ENCODE assay signal across 16 cellular contexts in the genomic region with DNA sequence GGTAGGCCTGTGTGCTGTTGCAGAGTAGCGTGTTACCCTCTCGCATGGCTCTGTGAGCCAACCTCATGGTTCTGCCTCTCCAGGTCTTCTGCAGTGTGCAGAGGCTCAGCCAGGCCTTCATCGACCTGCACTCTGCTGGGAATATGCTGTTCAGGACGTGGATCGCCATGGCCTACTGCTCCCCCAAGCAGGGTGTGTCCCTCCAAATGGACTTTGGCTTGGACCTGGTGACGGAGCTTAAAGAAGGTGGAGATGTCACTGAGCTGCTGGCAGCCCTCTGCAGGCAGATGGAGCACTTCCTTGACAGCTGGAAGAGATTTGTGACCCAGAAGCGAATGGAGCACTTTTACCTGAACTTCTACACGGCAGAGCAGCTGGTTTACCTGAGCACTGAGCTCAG.
A peak's percentile ranks its signal among the peaks of the same experiment; 100 is the strongest.
DNase-seq lines count a peak whose midpoint lies in the region; ATAC-seq, FAIRE-seq and TF ChIP-seq lines count a peak whose summit lies in the region.
"Had no signal": no experiment of that assay in that cellular context is flagged by ENCODE, and none has a peak within 500 bp of the region (broad histone marks: within the 10 kb centered on the region; RNA-seq: fewer than 3 reads in every experiment).

No MANE protein-coding gene starts in this region.

- in situ Hi-C loops in transverse colon (cut with MboI; ENCODE audit: low pct_ligation_motif_present in 1 of 4, low pct_unique_long_range_greater_than_20kb in 1 of 4, low sequenced_read_pairs in 3 of 4) = no loop called here

- TF ChIP-seq POLR2A in right lobe of liver (IDR thresholded peaks at IDR 0.05) (no peak), transverse colon (IDR thresholded peaks at IDR 0.05) (no peak)

- FAIRE-seq in HTR-8/SVneo (lab: Jason Lieb, UNC) = no peak

- peak; percentile 6 to 12 for ATAC-seq in activated T-cell treated with anti-CD3 and anti-CD28 coated beads, Interleukin-2, amount 50 U/mL, for 72 hours (replicated peaks in 1 of 2)
- ATAC-seq in activated T-helper 17 cell treated with anti-CD3 and anti-CD28 coated beads, Interleukin-2, amount 50 U/mL, for 72 hours (replicated peaks) = peak; percentile 14
- peak; percentile 64 to 70 (median 66) for ATAC-seq in right lobe of liver

- no peak for TF ChIP-seq EP300 in transverse colon (IDR thresholded peaks at IDR 0.05; ENCODE audit: low read depth)

- H3K27me3 ChIP-seq in right lobe of liver (no peaks in the 10 kb centered on the region), transverse colon (no peaks in the 10 kb centered on the region)
- H3K27me3 ChIP-seq: MG63 had no signal

- H3K4me3 ChIP-seq in right lobe of liver (no peak overlapping the region), transverse colon (no peak overlapping the region)
- H3K4me3 ChIP-seq: MG63 had no signal

- H3K27ac ChIP-seq in right lobe of liver (no peak overlapping the region), transverse colon (peak overlapping the region in 2 of 4 donors; percentile 28 to 29)

- TF ChIP-seq CTCF in right lobe of liver (IDR thresholded peaks at IDR 0.05) = no peak
- TF ChIP-seq CTCF in transverse colon (IDR thresholded peaks at IDR 0.05) = no peak

- no peaks in the 10 kb centered on the region for H3K27me3 Mint-ChIP-seq in activated T-cell treated with anti-CD3 and anti-CD28 coated beads, Interleukin-2, amount 50 U/mL, for 72 hours (ENCODE audit: low read depth)
- H3K27me3 Mint-ChIP-seq in activated T-helper 17 cell treated with anti-CD3 and anti-CD28 coated beads, Interleukin-2, amount 50 U/mL, for 72 hours = no peaks in the 10 kb centered on the region
- no peaks in the 10 kb centered on the region for H3K27me3 Mint-ChIP-seq in activated T-helper 1 cell treated with anti-CD3 and anti-CD28 coated beads, Interleukin-12 subunit alpha, Interleukin-12 subunit beta, Interleukin-2, Interleukin-4 antibody, amounts not matched to agents 30 ng/mL and 10 ng/mL and 1 ng/mL, durations not matched to agents 14 hours and 24 hours and 36 hours (ENCODE audit: insufficient read depth)

- WGBS in right lobe of liver (ENCODE audit: insufficient coverage, low coverage, low lambda C conversion rate, missing lambda C conversion rate) = 93% methylated on average over 2 of the region's 8 CpGs
- WGBS in transverse colon (ENCODE audit: low coverage in 1 of 2), 2 donors = 70% methylated on average over 8 of the region's 8 CpGs; no CpG with 5 or more reads in 1 of the 2 donors

- intact Hi-C loops in right lobe of liver (cut with DNase I) (no loop called here), transverse colon (cut with DNase I; ENCODE audit: low total_unique reads) (no loop called here)
- intact Hi-C loops in activated T-helper 1 cell treated with anti-CD3 and anti-CD28 coated beads, Interleukin-12 subunit alpha, Interleukin-12 subunit beta, Interleukin-2, Interleukin-4 antibody, amounts not matched to agents 30 ng/mL and 10 ng/mL and 1 ng/mL, durations not matched to agents 14 hours and 24 hours and 36 hours (cut with micrococcal nuclease) = no loop called here

- H3K36me3 Mint-ChIP-seq in activated T-cell treated with anti-CD3 and anti-CD28 coated beads, Interleukin-2, amount 50 U/mL, for 72 hours (ENCODE audit: insufficient read depth in 2 of 2) = peaks cover 26 to 49% of the 10 kb centered on the region in 2 donors
- H3K36me3 Mint-ChIP-seq in activated T-helper 17 cell treated with anti-CD3 and anti-CD28 coated beads, Interleukin-2, amount 50 U/mL, for 72 hours (ENCODE audit: low read depth) = peaks cover 97% of the 10 kb centered on the region
- H3K36me3 Mint-ChIP-seq in activated T-helper 1 cell treated with anti-CD3 and anti-CD28 coated beads, Interleukin-12 subunit alpha, Interleukin-12 subunit beta, Interleukin-2, Interleukin-4 antibody, amounts not matched to agents 30 ng/mL and 10 ng/mL and 1 ng/mL, durations not matched to agents 14 hours and 24 hours and 36 hours (ENCODE audit: low read depth) = peaks cover 55% of the 10 kb centered on the region

- no peaks in the 10 kb centered on the region for H3K4me1 Mint-ChIP-seq in activated T-cell treated with anti-CD3 and anti-CD28 coated beads, Interleukin-2, amount 50 U/mL, for 72 hours (ENCODE audit: low read depth)
- H3K4me1 Mint-ChIP-seq in activated T-helper 17 cell treated with anti-CD3 and anti-CD28 coated beads, Interleukin-2, amount 50 U/mL, for 72 hours = peaks cover 5% of the 10 kb centered on the region
- no peaks in the 10 kb centered on the region for H3K4me1 Mint-ChIP-seq in activated T-helper 1 cell treated with anti-CD3 and anti-CD28 coated beads, Interleukin-12 subunit alpha, Interleukin-12 subunit beta, Interleukin-2, Interleukin-4 antibody, amounts not matched to agents 30 ng/mL and 10 ng/mL and 1 ng/mL, durations not matched to agents 14 hours and 24 hours and 36 hours (ENCODE audit: low read depth)
- H3K4me1 Mint-ChIP-seq: CD14-positive monocyte had no signal

- DNase-seq in activated T-cell treated with anti-CD3 and anti-CD28 coated beads, Interleukin-2, amount 50 U/mL, for 72 hours = no peak
- DNase-seq in activated T-cell treated with anti-CD3 and anti-CD28 coated beads, Interleukin-2, amount 50 U/mL, for 48 hours = no peak
- no peak for DNase-seq in right lobe of liver
- peak; percentile 60 for DNase-seq in transverse colon
- DNase-seq in HTR-8/SVneo (ENCODE audit: insufficient read length, low spot score) = no peak
- DNase-seq in activated T-helper 1 cell treated with anti-CD3 and anti-CD28 coated beads, Interleukin-12 subunit alpha, Interleukin-12 subunit beta, Interleukin-2, Interleukin-4 antibody, amounts not matched to agents 30 ng/mL and 10 ng/mL and 1 ng/mL, durations not matched to agents 14 hours and 24 hours and 36 hours (ENCODE audit: low spot score) = no peak
- DNase-seq in NCI-H187 (lab: John Stamatoyannopoulos, UW) = no peak
- DNase-seq: COR-L47, DMS53, HFFc6, MG63, NCI-H2029, NCI-H2171 treated with DMSO at 0.1 percent for 48 hours, NCI-H510A treated with DMSO at 0.1 percent for 48 hours had no signal

- no peaks in the 10 kb centered on the region for H3K9me3 Mint-ChIP-seq in activated T-cell treated with anti-CD3 and anti-CD28 coated beads, Interleukin-2, amount 50 U/mL, for 72 hours
- H3K9me3 Mint-ChIP-seq in activated T-helper 17 cell treated with anti-CD3 and anti-CD28 coated beads, Interleukin-2, amount 50 U/mL, for 72 hours = no peaks in the 10 kb centered on the region
- H3K9me3 Mint-ChIP-seq in activated T-helper 1 cell treated with anti-CD3 and anti-CD28 coated beads, Interleukin-12 subunit alpha, Interleukin-12 subunit beta, Interleukin-2, Interleukin-4 antibody, amounts not matched to agents 30 ng/mL and 10 ng/mL and 1 ng/mL, durations not matched to agents 14 hours and 24 hours and 36 hours = no peaks in the 10 kb centered on the region
- H3K9me3 Mint-ChIP-seq: CD14-positive monocyte, HFFc6 had no signal

- H3K36me3 ChIP-seq in right lobe of liver (peaks cover 21 to 92% (median 51%) of the 10 kb centered on the region in 4 donors), transverse colon (peaks cover 0 to 74% (median 33%) of the 10 kb centered on the region in 4 donors)

- H3K9me3 ChIP-seq in right lobe of liver = no peaks in the 10 kb centered on the region
- H3K9me3 ChIP-seq in transverse colon = no peaks in the 10 kb centered on the region
- H3K9me3 ChIP-seq: MG63 had no signal

- no peak overlapping the region for H3K4me3 Mint-ChIP-seq in activated T-cell treated with anti-CD3 and anti-CD28 coated beads, Interleukin-2, amount 50 U/mL, for 72 hours
- H3K4me3 Mint-ChIP-seq in activated T-helper 17 cell treated with anti-CD3 and anti-CD28 coated beads, Interleukin-2, amount 50 U/mL, for 72 hours = no peak overlapping the region
- H3K4me3 Mint-ChIP-seq in activated T-helper 1 cell treated with anti-CD3 and anti-CD28 coated beads, Interleukin-12 subunit alpha, Interleukin-12 subunit beta, Interleukin-2, Interleukin-4 antibody, amounts not matched to agents 30 ng/mL and 10 ng/mL and 1 ng/mL, durations not matched to agents 14 hours and 24 hours and 36 hours = no peak overlapping the region
- H3K4me3 Mint-ChIP-seq: CD14-positive monocyte, HFFc6 had no signal

- H3K27ac Mint-ChIP-seq in activated T-cell treated with anti-CD3 and anti-CD28 coated beads, Interleukin-2, amount 50 U/mL, for 72 hours = no peak overlapping the region
- H3K27ac Mint-ChIP-seq in activated T-helper 17 cell treated with anti-CD3 and anti-CD28 coated beads, Interleukin-2, amount 50 U/mL, for 72 hours = no peak overlapping the region
- H3K27ac Mint-ChIP-seq in activated T-helper 1 cell treated with anti-CD3 and anti-CD28 coated beads, Interleukin-12 subunit alpha, Interleukin-12 subunit beta, Interleukin-2, Interleukin-4 antibody, amounts not matched to agents 30 ng/mL and 10 ng/mL and 1 ng/mL, durations not matched to agents 14 hours and 24 hours and 36 hours = no peak overlapping the region
- H3K27ac Mint-ChIP-seq: HFFc6 had no signal

- H3K4me1 ChIP-seq in right lobe of liver (no peaks in the 10 kb centered on the region), transverse colon (no peaks in the 10 kb centered on the region)

Comparison
In these comparisons a context has a peak if more than half of its experiments do, and no peak if none do; other contexts are left out.
1. ATAC-seq: peak in every context shown above with its lines; median percentile 66 in right lobe of liver; 14 in activated T-helper 17 cell treated with anti-CD3 and anti-CD28 coated beads, Interleukin-2, amount 50 U/mL, for 72 hours; 9 in activated T-cell treated with anti-CD3 and anti-CD28 coated beads, Interleukin-2, amount 50 U/mL, for 72 hours.